1 cellular context compared by ENCODE assay signal in genomic region chr19:8387688-8388611, GRCh38.
TF ChIP-seq lines count a peak whose summit lies in the region.

No MANE protein-coding gene starts in this region.

TF ChIP-seq in HepG2, 621 proteins besides CTCF, POLR2A, EP300 and RAD21 (continued from another document and continues in another):
- TF ChIP-seq FOXA1 (IDR thresholded peaks at IDR 0.05) (peak; percentile 88), FOXA1 (CRISPR knock-in tag; IDR thresholded peaks at IDR 0.05) (peak; percentile 90), POLR2AphosphoS5 (IDR thresholded peaks at IDR 0.05; ENCODE audit: low read depth, low read length) (no peak), ZNF317 (CRISPR knock-in tag; IDR thresholded peaks at IDR 0.05) (0 out of 2 replicates have a peak, but pooled peaks have one; percentile 66), ZNF264 (CRISPR knock-in tag; IDR thresholded peaks at IDR 0.05) (peak; percentile 36; the same call in 1 of the 2 replicates), ZNF749 (CRISPR knock-in tag; IDR thresholded peaks at IDR 0.05; ENCODE audit: borderline replicate concordance) (no peak), GATA4 (IDR thresholded peaks at IDR 0.05; ENCODE audit: borderline replicate concordance, low read depth) (peak; percentile 78; the same call in 1 of the 2 replicates), KDM1A (CRISPR knock-in tag; IDR thresholded peaks at IDR 0.05) (peak; percentile 90; the same call in 1 of the 2 replicates), CENPT (CRISPR knock-in tag; IDR thresholded peaks at IDR 0.05; ENCODE audit: low read depth) (no peak), ZKSCAN1 (IDR thresholded peaks at IDR 0.05; ENCODE audit: low read length) (peak; percentile 25; the same call in 1 of the 2 replicates), SMARCE1 (IDR thresholded peaks at IDR 0.05; ENCODE audit: borderline replicate concordance) (no peak), KLF16 (CRISPR knock-in tag; IDR thresholded peaks at IDR 0.05) (no peak; a peak in 1 of 4 replicates), KDM5A (IDR thresholded peaks at IDR 0.05; ENCODE audit: borderline replicate concordance, low read length) (no peak; the same call in 1 of the 2 replicates), NONO (IDR thresholded peaks at IDR 0.05) (no peak), NONO (CRISPR knock-in tag; conservative IDR thresholded peaks at IDR 0.05) (peak; percentile 85), NFE2 (CRISPR knock-in tag; IDR thresholded peaks at IDR 0.05) (no peak), ZIK1 (CRISPR knock-in tag; IDR thresholded peaks at IDR 0.05; ENCODE audit: borderline replicate concordance, low read depth) (no peak), ZNF10 (CRISPR knock-in tag; IDR thresholded peaks at IDR 0.05; ENCODE audit: borderline replicate concordance, low read depth) (no peak), CBX1 (IDR thresholded peaks at IDR 0.05; ENCODE audit: low read depth) (no peak), SP140L (CRISPR knock-in tag; IDR thresholded peaks at IDR 0.05; ENCODE audit: borderline replicate concordance) (no peak), SAP130 (CRISPR knock-in tag; IDR thresholded peaks at IDR 0.05; ENCODE audit: low read depth) (peak; percentile 87), ZNF788 (CRISPR knock-in tag; IDR thresholded peaks at IDR 0.05; ENCODE audit: borderline replicate concordance) (peak; percentile 24; the same call in 1 of the 2 replicates), CBX5 (CRISPR knock-in tag; IDR thresholded peaks at IDR 0.05; ENCODE audit: borderline replicate concordance) (peak; percentile 52; the same call in 1 of the 2 replicates), ZNF512B (CRISPR knock-in tag; IDR thresholded peaks at IDR 0.05; ENCODE audit: borderline replicate concordance) (no peak), TCF7 (IDR thresholded peaks at IDR 0.05; ENCODE audit: low read depth) (peak; percentile 53; the same call in 1 of the 2 replicates), MIER3 (CRISPR knock-in tag; IDR thresholded peaks at IDR 0.05; ENCODE audit: borderline replicate concordance) (no peak), NR2F2 (IDR thresholded peaks at IDR 0.05; ENCODE audit: borderline replicate concordance, low read depth) (0 out of 2 replicates have a peak, but pooled peaks have one; percentile 67), ZNF619 (CRISPR knock-in tag; IDR thresholded peaks at IDR 0.05) (no peak), MED13 (CRISPR knock-in tag; IDR thresholded peaks at IDR 0.05) (no peak), ZNF710 (CRISPR knock-in tag; IDR thresholded peaks at IDR 0.05; ENCODE audit: borderline replicate concordance) (peak; percentile 83; the same call in 1 of the 2 replicates), ZMYM3 (CRISPR knock-in tag; IDR thresholded peaks at IDR 0.05) (peak; percentile 97), SSRP1 (CRISPR knock-in tag; IDR thresholded peaks at IDR 0.05) (0 out of 2 replicates have a peak, but pooled peaks have one; percentile 45), ATF1 (CRISPR knock-in tag; IDR thresholded peaks at IDR 0.05) (peak; percentile 80; the same call in 1 of the 2 replicates), ELF3 (CRISPR knock-in tag; IDR thresholded peaks at IDR 0.05) (peak; percentile 76), TEAD3 (CRISPR knock-in tag; optimal IDR thresholded peaks at IDR 0.05; ENCODE audit: borderline replicate concordance) (peak; percentile 77), ZNF543 (CRISPR knock-in tag; IDR thresholded peaks at IDR 0.05) (no peak), GFI1 (CRISPR knock-in tag; IDR thresholded peaks at IDR 0.05; ENCODE audit: borderline replicate concordance) (peak; percentile 59; the same call in 1 of the 2 replicates), ZBTB44 (CRISPR knock-in tag; IDR thresholded peaks at IDR 0.05) (no peak), RARA (CRISPR knock-in tag; IDR thresholded peaks at IDR 0.05) (peak; percentile 92)
- TF ChIP-seq, protein P1, sequence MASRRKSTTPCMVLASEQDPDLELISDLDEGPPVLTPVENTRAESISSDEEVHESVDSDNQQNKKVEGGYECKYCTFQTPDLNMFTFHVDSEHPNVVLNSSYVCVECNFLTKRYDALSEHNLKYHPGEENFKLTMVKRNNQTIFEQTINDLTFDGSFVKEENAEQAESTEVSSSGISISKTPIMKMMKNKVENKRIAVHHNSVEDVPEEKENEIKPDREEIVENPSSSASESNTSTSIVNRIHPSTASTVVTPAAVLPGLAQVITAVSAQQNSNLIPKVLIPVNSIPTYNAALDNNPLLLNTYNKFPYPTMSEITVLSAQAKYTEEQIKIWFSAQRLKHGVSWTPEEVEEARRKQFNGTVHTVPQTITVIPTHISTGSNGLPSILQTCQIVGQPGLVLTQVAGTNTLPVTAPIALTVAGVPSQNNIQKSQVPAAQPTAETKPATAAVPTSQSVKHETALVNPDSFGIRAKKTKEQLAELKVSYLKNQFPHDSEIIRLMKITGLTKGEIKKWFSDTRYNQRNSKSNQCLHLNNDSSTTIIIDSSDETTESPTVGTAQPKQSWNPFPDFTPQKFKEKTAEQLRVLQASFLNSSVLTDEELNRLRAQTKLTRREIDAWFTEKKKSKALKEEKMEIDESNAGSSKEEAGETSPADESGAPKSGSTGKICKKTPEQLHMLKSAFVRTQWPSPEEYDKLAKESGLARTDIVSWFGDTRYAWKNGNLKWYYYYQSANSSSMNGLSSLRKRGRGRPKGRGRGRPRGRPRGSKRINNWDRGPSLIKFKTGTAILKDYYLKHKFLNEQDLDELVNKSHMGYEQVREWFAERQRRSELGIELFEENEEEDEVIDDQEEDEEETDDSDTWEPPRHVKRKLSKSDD (CRISPR knock-in tag; IDR thresholded peaks at IDR 0.05; ENCODE audit: low read depth) = 0 out of 2 replicates have a peak, but pooled peaks have one; percentile 40
- TF ChIP-seq, protein P2, sequence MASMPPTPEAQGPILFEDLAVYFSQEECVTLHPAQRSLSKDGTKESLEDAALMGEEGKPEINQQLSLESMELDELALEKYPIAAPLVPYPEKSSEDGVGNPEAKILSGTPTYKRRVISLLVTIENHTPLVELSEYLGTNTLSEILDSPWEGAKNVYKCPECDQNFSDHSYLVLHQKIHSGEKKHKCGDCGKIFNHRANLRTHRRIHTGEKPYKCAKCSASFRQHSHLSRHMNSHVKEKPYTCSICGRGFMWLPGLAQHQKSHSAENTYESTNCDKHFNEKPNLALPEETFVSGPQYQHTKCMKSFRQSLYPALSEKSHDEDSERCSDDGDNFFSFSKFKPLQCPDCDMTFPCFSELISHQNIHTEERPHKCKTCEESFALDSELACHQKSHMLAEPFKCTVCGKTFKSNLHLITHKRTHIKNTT (CRISPR knock-in tag; IDR thresholded peaks at IDR 0.05) = no peak
- TF ChIP-seq, protein P3, sequence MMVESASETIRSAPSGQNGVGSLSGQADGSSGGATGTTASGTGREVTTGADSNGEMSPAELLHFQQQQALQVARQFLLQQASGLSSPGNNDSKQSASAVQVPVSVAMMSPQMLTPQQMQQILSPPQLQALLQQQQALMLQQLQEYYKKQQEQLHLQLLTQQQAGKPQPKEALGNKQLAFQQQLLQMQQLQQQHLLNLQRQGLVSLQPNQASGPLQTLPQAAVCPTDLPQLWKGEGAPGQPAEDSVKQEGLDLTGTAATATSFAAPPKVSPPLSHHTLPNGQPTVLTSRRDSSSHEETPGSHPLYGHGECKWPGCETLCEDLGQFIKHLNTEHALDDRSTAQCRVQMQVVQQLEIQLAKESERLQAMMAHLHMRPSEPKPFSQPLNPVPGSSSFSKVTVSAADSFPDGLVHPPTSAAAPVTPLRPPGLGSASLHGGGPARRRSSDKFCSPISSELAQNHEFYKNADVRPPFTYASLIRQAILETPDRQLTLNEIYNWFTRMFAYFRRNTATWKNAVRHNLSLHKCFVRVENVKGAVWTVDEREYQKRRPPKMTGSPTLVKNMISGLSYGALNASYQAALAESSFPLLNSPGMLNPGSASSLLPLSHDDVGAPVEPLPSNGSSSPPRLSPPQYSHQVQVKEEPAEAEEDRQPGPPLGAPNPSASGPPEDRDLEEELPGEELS (CRISPR knock-in tag; IDR thresholded peaks at IDR 0.05) = peak; percentile 99
- TF ChIP-seq, protein P4, sequence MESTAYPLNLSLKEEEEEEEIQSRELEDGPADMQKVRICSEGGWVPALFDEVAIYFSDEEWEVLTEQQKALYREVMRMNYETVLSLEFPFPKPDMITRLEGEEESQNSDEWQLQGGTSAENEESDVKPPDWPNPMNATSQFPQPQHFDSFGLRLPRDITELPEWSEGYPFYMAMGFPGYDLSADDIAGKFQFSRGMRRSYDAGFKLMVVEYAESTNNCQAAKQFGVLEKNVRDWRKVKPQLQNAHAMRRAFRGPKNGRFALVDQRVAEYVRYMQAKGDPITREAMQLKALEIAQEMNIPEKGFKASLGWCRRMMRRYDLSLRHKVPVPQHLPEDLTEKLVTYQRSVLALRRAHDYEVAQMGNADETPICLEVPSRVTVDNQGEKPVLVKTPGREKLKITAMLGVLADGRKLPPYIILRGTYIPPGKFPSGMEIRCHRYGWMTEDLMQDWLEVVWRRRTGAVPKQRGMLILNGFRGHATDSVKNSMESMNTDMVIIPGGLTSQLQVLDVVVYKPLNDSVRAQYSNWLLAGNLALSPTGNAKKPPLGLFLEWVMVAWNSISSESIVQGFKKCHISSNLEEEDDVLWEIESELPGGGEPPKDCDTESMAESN (CRISPR knock-in tag; conservative IDR thresholded peaks at IDR 0.05) = peak; percentile 55; the same call in 1 of the 2 replicates
- TF ChIP-seq, protein P5, sequence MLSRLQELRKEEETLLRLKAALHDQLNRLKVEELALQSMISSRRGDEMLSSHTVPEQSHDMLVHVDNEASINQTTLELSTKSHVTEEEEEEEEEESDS (CRISPR knock-in tag; IDR thresholded peaks at IDR 0.05; ENCODE audit: borderline replicate concordance) = no peak
- TF ChIP-seq, protein P6, sequence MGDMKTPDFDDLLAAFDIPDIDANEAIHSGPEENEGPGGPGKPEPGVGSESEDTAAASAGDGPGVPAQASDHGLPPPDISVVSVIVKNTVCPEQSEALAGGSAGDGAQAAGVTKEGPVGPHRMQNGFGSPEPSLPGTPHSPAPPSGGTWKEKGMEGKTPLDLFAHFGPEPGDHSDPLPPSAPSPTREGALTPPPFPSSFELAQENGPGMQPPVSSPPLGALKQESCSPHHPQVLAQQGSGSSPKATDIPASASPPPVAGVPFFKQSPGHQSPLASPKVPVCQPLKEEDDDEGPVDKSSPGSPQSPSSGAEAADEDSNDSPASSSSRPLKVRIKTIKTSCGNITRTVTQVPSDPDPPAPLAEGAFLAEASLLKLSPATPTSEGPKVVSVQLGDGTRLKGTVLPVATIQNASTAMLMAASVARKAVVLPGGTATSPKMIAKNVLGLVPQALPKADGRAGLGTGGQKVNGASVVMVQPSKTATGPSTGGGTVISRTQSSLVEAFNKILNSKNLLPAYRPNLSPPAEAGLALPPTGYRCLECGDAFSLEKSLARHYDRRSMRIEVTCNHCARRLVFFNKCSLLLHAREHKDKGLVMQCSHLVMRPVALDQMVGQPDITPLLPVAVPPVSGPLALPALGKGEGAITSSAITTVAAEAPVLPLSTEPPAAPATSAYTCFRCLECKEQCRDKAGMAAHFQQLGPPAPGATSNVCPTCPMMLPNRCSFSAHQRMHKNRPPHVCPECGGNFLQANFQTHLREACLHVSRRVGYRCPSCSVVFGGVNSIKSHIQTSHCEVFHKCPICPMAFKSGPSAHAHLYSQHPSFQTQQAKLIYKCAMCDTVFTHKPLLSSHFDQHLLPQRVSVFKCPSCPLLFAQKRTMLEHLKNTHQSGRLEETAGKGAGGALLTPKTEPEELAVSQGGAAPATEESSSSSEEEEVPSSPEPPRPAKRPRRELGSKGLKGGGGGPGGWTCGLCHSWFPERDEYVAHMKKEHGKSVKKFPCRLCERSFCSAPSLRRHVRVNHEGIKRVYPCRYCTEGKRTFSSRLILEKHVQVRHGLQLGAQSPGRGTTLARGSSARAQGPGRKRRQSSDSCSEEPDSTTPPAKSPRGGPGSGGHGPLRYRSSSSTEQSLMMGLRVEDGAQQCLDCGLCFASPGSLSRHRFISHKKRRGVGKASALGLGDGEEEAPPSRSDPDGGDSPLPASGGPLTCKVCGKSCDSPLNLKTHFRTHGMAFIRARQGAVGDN (CRISPR knock-in tag; IDR thresholded peaks at IDR 0.05) = no peak
